ENCODE assay signal across 1 cellular context in the genomic region with DNA sequence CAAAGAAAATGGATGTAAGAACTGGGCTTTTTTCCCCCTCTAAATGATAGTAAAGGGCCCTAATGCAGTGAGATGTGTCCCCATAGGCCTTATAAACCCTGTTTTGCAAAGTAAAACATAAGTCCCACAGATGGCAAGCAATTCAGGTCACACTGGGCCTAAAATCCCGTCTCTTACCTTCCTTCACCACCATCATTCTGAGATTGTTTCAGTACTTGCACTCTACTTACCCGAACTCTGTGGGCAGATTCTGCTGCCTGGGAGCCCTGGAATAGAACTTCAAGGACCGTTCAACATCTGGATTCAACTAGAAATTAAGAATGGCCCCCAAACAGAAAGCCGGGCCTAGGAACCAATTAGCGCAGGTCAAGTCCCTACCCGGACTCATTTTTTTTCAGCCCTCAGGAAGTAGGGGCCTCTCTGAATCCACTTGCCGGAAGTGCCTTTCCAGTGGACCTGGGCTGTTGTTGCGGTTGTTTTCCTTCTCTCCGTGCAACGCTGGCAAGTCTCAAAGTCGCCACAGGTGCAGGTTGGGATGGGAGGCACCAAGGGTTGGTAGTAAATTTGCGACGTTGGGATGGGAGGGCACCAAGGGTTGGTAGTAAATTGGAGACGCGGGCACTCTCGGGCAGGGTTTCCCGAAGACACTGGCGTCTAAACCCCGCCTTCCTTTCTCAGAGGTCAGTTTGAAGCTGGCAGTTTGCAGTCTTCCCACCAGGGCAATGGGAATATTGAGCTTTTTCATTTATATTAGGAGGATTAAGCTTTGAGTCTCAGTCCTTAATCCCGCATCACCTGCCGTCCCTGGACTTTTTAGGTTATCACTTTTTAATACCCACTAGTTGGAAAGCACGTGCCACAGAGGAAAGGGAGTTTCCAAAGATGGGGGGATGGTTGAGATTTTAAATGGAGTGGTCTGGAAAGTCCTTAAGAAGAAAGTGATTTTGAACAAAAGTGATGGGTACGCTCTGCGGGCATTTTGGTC.
A peak's percentile ranks its signal among the peaks of the same experiment; 100 is the strongest.
TF ChIP-seq lines count a peak whose summit lies in the region.

A gene with protein sequence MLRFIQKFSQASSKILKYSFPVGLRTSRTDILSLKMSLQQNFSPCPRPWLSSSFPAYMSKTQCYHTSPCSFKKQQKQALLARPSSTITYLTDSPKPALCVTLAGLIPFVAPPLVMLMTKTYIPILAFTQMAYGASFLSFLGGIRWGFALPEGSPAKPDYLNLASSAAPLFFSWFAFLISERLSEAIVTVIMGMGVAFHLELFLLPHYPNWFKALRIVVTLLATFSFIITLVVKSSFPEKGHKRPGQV (plus strand): TSS at position 429 of the 985 bp plus-strand sequence. CDS start 2,888 bp downstream, outside the sequence.

TF ChIP-seq in HepG2, 621 proteins besides CTCF, POLR2A, EP300 and RAD21 (continued from another document and continues in another):
- TF ChIP-seq, protein P1, sequence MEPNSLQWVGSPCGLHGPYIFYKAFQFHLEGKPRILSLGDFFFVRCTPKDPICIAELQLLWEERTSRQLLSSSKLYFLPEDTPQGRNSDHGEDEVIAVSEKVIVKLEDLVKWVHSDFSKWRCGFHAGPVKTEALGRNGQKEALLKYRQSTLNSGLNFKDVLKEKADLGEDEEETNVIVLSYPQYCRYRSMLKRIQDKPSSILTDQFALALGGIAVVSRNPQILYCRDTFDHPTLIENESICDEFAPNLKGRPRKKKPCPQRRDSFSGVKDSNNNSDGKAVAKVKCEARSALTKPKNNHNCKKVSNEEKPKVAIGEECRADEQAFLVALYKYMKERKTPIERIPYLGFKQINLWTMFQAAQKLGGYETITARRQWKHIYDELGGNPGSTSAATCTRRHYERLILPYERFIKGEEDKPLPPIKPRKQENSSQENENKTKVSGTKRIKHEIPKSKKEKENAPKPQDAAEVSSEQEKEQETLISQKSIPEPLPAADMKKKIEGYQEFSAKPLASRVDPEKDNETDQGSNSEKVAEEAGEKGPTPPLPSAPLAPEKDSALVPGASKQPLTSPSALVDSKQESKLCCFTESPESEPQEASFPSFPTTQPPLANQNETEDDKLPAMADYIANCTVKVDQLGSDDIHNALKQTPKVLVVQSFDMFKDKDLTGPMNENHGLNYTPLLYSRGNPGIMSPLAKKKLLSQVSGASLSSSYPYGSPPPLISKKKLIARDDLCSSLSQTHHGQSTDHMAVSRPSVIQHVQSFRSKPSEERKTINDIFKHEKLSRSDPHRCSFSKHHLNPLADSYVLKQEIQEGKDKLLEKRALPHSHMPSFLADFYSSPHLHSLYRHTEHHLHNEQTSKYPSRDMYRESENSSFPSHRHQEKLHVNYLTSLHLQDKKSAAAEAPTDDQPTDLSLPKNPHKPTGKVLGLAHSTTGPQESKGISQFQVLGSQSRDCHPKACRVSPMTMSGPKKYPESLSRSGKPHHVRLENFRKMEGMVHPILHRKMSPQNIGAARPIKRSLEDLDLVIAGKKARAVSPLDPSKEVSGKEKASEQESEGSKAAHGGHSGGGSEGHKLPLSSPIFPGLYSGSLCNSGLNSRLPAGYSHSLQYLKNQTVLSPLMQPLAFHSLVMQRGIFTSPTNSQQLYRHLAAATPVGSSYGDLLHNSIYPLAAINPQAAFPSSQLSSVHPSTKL (CRISPR knock-in tag; IDR thresholded peaks at IDR 0.05): peak; percentile 57; the same call in 1 of the 2 replicates
- TF ChIP-seq ZNF224 (CRISPR knock-in tag; IDR thresholded peaks at IDR 0.05) (no peak), HNRNPL (IDR thresholded peaks at IDR 0.05; ENCODE audit: low read depth, low read length) (no peak), HDAC2 (CRISPR knock-in tag; IDR thresholded peaks at IDR 0.05) (peak; percentile 54), ZNF841 (CRISPR knock-in tag; IDR thresholded peaks at IDR 0.05; ENCODE audit: borderline replicate concordance) (no peak), PCBP1 (IDR thresholded peaks at IDR 0.05; ENCODE audit: borderline replicate concordance, low read depth, low read length) (no peak), JDP2 (CRISPR knock-in tag; IDR thresholded peaks at IDR 0.05; ENCODE audit: borderline replicate concordance) (no peak), ZNF7 (CRISPR knock-in tag; IDR thresholded peaks at IDR 0.05) (no peak), KLF13 (CRISPR knock-in tag; IDR thresholded peaks at IDR 0.05) (no peak), ZNF546 (CRISPR knock-in tag; conservative IDR thresholded peaks at IDR 0.05) (no peak), KLF9 (CRISPR knock-in tag; IDR thresholded peaks at IDR 0.05; ENCODE audit: low read depth) (no peak), MIXL1 (CRISPR knock-in tag; IDR thresholded peaks at IDR 0.05) (peak; percentile 87), HES4 (CRISPR knock-in tag; IDR thresholded peaks at IDR 0.05; ENCODE audit: borderline replicate concordance) (no peak), ZSCAN9 (CRISPR knock-in tag; IDR thresholded peaks at IDR 0.05; ENCODE audit: borderline replicate concordance) (peak; percentile 84; the same call in 1 of the 2 replicates), ELF3 (CRISPR knock-in tag; IDR thresholded peaks at IDR 0.05) (peak; percentile 58; the same call in 1 of the 2 replicates), ZMAT3 (CRISPR knock-in tag; conservative IDR thresholded peaks at IDR 0.05) (0 out of 2 replicates have a peak, but pooled peaks have one; percentile 48), SALL2 (CRISPR knock-in tag; IDR thresholded peaks at IDR 0.05) (no peak), HNF4A (CRISPR knock-in tag; IDR thresholded peaks at IDR 0.05) (peak; percentile 28; the same call in 1 of the 2 replicates), ZNF790 (CRISPR knock-in tag; IDR thresholded peaks at IDR 0.05; ENCODE audit: borderline replicate concordance) (no peak), ZNF83 (CRISPR knock-in tag; IDR thresholded peaks at IDR 0.05; ENCODE audit: borderline replicate concordance) (no peak), MTA3 (CRISPR knock-in tag; IDR thresholded peaks at IDR 0.05) (no peak), RORA (CRISPR knock-in tag; IDR thresholded peaks at IDR 0.05) (no peak), XRCC5 (optimal IDR thresholded peaks at IDR 0.05; ENCODE audit: low read length) (peak; percentile 92), KLF12 (CRISPR knock-in tag; IDR thresholded peaks at IDR 0.05; ENCODE audit: borderline replicate concordance) (peak; percentile 59; the same call in 1 of the 2 replicates)
- TF ChIP-seq, protein P2, sequence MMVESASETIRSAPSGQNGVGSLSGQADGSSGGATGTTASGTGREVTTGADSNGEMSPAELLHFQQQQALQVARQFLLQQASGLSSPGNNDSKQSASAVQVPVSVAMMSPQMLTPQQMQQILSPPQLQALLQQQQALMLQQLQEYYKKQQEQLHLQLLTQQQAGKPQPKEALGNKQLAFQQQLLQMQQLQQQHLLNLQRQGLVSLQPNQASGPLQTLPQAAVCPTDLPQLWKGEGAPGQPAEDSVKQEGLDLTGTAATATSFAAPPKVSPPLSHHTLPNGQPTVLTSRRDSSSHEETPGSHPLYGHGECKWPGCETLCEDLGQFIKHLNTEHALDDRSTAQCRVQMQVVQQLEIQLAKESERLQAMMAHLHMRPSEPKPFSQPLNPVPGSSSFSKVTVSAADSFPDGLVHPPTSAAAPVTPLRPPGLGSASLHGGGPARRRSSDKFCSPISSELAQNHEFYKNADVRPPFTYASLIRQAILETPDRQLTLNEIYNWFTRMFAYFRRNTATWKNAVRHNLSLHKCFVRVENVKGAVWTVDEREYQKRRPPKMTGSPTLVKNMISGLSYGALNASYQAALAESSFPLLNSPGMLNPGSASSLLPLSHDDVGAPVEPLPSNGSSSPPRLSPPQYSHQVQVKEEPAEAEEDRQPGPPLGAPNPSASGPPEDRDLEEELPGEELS (CRISPR knock-in tag; IDR thresholded peaks at IDR 0.05): peak; percentile 59; the same call in 1 of the 2 replicates
- TF ChIP-seq, protein P3, sequence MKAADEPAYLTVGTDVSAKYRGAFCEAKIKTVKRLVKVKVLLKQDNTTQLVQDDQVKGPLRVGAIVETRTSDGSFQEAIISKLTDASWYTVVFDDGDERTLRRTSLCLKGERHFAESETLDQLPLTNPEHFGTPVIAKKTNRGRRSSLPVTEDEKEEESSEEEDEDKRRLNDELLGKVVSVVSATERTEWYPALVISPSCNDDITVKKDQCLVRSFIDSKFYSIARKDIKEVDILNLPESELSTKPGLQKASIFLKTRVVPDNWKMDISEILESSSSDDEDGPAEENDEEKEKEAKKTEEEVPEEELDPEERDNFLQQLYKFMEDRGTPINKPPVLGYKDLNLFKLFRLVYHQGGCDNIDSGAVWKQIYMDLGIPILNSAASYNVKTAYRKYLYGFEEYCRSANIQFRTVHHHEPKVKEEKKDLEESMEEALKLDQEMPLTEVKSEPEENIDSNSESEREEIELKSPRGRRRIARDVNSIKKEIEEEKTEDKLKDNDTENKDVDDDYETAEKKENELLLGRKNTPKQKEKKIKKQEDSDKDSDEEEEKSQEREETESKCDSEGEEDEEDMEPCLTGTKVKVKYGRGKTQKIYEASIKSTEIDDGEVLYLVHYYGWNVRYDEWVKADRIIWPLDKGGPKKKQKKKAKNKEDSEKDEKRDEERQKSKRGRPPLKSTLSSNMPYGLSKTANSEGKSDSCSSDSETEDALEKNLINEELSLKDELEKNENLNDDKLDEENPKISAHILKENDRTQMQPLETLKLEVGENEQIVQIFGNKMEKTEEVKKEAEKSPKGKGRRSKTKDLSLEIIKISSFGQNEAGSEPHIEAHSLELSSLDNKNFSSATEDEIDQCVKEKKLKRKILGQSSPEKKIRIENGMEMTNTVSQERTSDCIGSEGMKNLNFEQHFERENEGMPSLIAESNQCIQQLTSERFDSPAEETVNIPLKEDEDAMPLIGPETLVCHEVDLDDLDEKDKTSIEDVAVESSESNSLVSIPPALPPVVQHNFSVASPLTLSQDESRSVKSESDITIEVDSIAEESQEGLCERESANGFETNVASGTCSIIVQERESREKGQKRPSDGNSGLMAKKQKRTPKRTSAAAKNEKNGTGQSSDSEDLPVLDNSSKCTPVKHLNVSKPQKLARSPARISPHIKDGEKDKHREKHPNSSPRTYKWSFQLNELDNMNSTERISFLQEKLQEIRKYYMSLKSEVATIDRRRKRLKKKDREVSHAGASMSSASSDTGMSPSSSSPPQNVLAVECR (CRISPR knock-in tag; IDR thresholded peaks at IDR 0.05; ENCODE audit: borderline replicate concordance): peak; percentile 78
- TF ChIP-seq, protein P4, sequence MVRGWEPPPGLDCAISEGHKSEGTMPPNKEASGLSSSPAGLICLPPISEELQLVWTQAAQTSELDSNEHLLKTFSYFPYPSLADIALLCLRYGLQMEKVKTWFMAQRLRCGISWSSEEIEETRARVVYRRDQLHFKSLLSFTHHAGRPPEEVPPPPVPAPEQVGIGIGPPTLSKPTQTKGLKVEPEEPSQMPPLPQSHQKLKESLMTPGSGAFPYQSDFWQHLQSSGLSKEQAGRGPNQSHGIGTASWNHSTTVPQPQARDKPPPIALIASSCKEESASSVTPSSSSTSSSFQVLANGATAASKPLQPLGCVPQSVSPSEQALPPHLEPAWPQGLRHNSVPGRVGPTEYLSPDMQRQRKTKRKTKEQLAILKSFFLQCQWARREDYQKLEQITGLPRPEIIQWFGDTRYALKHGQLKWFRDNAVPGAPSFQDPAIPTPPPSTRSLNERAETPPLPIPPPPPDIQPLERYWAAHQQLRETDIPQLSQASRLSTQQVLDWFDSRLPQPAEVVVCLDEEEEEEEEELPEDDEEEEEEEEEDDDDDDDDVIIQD (CRISPR knock-in tag; IDR thresholded peaks at IDR 0.05; ENCODE audit: low read depth): peak; percentile 10; the same call in 1 of the 2 replicates
- TF ChIP-seq, protein P5, sequence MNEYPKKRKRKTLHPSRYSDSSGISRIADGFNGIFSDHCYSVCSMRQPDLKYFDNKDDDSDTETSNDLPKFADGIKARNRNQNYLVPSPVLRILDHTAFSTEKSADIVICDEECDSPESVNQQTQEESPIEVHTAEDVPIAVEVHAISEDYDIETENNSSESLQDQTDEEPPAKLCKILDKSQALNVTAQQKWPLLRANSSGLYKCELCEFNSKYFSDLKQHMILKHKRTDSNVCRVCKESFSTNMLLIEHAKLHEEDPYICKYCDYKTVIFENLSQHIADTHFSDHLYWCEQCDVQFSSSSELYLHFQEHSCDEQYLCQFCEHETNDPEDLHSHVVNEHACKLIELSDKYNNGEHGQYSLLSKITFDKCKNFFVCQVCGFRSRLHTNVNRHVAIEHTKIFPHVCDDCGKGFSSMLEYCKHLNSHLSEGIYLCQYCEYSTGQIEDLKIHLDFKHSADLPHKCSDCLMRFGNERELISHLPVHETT (CRISPR knock-in tag; conservative IDR thresholded peaks at IDR 0.05): no peak
- TF ChIP-seq, protein P6, sequence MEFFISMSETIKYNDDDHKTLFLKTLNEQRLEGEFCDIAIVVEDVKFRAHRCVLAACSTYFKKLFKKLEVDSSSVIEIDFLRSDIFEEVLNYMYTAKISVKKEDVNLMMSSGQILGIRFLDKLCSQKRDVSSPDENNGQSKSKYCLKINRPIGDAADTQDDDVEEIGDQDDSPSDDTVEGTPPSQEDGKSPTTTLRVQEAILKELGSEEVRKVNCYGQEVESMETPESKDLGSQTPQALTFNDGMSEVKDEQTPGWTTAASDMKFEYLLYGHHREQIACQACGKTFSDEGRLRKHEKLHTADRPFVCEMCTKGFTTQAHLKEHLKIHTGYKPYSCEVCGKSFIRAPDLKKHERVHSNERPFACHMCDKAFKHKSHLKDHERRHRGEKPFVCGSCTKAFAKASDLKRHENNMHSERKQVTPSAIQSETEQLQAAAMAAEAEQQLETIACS (CRISPR knock-in tag; IDR thresholded peaks at IDR 0.05): 0 out of 2 replicates have a peak, but pooled peaks have one; percentile 26
- TF ChIP-seq, protein P7, sequence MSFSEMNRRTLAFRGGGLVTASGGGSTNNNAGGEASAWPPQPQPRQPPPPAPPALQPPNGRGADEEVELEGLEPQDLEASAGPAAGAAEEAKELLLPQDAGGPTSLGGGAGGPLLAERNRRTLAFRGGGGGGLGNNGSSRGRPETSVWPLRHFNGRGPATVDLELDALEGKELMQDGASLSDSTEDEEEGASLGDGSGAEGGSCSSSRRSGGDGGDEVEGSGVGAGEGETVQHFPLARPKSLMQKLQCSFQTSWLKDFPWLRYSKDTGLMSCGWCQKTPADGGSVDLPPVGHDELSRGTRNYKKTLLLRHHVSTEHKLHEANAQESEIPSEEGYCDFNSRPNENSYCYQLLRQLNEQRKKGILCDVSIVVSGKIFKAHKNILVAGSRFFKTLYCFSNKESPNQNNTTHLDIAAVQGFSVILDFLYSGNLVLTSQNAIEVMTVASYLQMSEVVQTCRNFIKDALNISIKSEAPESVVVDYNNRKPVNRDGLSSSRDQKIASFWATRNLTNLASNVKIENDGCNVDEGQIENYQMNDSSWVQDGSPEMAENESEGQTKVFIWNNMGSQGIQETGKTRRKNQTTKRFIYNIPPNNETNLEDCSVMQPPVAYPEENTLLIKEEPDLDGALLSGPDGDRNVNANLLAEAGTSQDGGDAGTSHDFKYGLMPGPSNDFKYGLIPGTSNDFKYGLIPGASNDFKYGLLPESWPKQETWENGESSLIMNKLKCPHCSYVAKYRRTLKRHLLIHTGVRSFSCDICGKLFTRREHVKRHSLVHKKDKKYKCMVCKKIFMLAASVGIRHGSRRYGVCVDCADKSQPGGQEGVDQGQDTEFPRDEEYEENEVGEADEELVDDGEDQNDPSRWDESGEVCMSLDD (CRISPR knock-in tag; IDR thresholded peaks at IDR 0.05; ENCODE audit: borderline replicate concordance): peak; percentile 51; the same call in 1 of the 2 replicates
- TF ChIP-seq, protein P8, sequence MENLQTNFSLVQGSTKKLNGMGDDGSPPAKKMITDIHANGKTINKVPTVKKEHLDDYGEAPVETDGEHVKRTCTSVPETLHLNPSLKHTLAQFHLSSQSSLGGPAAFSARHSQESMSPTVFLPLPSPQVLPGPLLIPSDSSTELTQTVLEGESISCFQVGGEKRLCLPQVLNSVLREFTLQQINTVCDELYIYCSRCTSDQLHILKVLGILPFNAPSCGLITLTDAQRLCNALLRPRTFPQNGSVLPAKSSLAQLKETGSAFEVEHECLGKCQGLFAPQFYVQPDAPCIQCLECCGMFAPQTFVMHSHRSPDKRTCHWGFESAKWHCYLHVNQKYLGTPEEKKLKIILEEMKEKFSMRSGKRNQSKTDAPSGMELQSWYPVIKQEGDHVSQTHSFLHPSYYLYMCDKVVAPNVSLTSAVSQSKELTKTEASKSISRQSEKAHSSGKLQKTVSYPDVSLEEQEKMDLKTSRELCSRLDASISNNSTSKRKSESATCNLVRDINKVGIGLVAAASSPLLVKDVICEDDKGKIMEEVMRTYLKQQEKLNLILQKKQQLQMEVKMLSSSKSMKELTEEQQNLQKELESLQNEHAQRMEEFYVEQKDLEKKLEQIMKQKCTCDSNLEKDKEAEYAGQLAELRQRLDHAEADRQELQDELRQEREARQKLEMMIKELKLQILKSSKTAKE (CRISPR knock-in tag; IDR thresholded peaks at IDR 0.05; ENCODE audit: borderline replicate concordance): no peak
